ENCODE assay signal across 13 cellular contexts in genomic region chr14:92322516-92322915, GRCh38. TPM values are rescaled to one million over a fixed set of nuclear protein-coding genes. Genes with fewer than 3 reads are reported as not detected.
DNase-seq lines count a peak whose midpoint lies in the region; ATAC-seq, FAIRE-seq and TF ChIP-seq lines count a peak whose summit lies in the region.
"Had no signal": no experiment of that assay in that cellular context is flagged by ENCODE, and none has a peak within 500 bp of the region (broad histone marks: within the 10 kb centered on the region; RNA-seq: fewer than 3 reads in every experiment).

No MANE protein-coding gene starts in this region.

- H2BK12ac ChIP-seq in H9 (ENCODE audit: insufficient read length, low read depth, low read length), result no peak overlapping the region

- peaks cover 9% of the 10 kb centered on the region for H3K23me2 ChIP-seq in H9 (ENCODE audit: insufficient read length, low read depth, low read length, poor library complexity, severe bottlenecking)

- H2AK5ac ChIP-seq in H9 (ENCODE audit: insufficient read length, low read length), result no peak overlapping the region

- H2BK5ac ChIP-seq in H9 (ENCODE audit: insufficient read length, low read length), result no peak overlapping the region

- H3K9ac ChIP-seq in H9 (ENCODE audit: extremely low read depth, insufficient read length, low read length), result no peak overlapping the region

- H3K4me1 ChIP-seq in A549 (0 out of 3 replicates have a peak, but pooled peaks cover 4% of the 10 kb centered on the region), H9 (ENCODE audit: insufficient read depth, low read length) (no peaks in the 10 kb centered on the region), ectodermal cell (ENCODE audit: control insufficient read depth, insufficient read depth, low read length) (no peaks in the 10 kb centered on the region), A673 (ENCODE audit: insufficient read depth, low read length, poor library complexity, severe bottlenecking) (no peaks in the 10 kb centered on the region), foreskin keratinocyte (no peaks in the 10 kb centered on the region)

- H3K36me3 Mint-ChIP-seq in H9 (ENCODE audit: insufficient read depth in 1 of 3, low read depth in 3 of 3) (no peaks in the 10 kb centered on the region), nephron progenitor cell (ENCODE audit: low read depth) (no peaks in the 10 kb centered on the region)
- H3K36me3 Mint-ChIP-seq: CD4-positive, CD25-positive, alpha-beta regulatory T cell had no signal

- TF ChIP-seq RAD21 in A549 (conservative IDR thresholded peaks at IDR 0.05 in 1 of 2, IDR thresholded peaks at IDR 0.05 in 1 of 2), result no peak

- H3K27ac ChIP-seq in A549 (peak overlapping the region in 1 of 2 experiments; percentile 36; a peak in 1 of 6 replicates), H9 (ENCODE audit: insufficient read length, low read depth, low read length) (no peak overlapping the region), ectodermal cell (ENCODE audit: insufficient read depth, low read depth, low read length, poor library complexity, severe bottlenecking) (no peak overlapping the region), A673 (ENCODE audit: low read depth, low read length, poor library complexity, severe bottlenecking) (no peak overlapping the region), foreskin keratinocyte (no peak overlapping the region)

- H3K9me3 Mint-ChIP-seq in H9 (no peaks in the 10 kb centered on the region), nephron progenitor cell (no peaks in the 10 kb centered on the region)
- H3K9me3 Mint-ChIP-seq: CD4-positive, CD25-positive, alpha-beta regulatory T cell had no signal

- TF ChIP-seq POLR2A in A549 (IDR thresholded peaks at IDR 0.05; ENCODE audit: low read length), result no peak

- H3K79me2 ChIP-seq in H9 (ENCODE audit: insufficient read depth, low read length), result no peaks in the 10 kb centered on the region

- no peak overlapping the region for H3T11ph ChIP-seq in H9 (ENCODE audit: low read length)

- POLR2A ChIA-PET in A549 (lab: Yijun Ruan, JAX) (no interaction called here), A673 (lab: Charles Lee; ENCODE audit: low non-redundant PET) (no interaction called here)

- H3K4me2 ChIP-seq in A549, result peak overlapping the region; percentile 100
- H3K4me2 ChIP-seq in H9 (ENCODE audit: insufficient read depth, insufficient read length, low read length), result peak overlapping the region; percentile 26

- no peaks in the 10 kb centered on the region for H4K20me1 ChIP-seq in H9 (ENCODE audit: control insufficient read depth, insufficient read depth, insufficient read length)

- TF ChIP-seq CTCF in A549 (IDR thresholded peaks at IDR 0.05) (no peak), H9 (conservative IDR thresholded peaks at IDR 0.05) (no peak), nephron progenitor cell (IDR thresholded peaks at IDR 0.05) (no peak), A673 (conservative IDR thresholded peaks at IDR 0.05; ENCODE audit: low read depth, low read length) (no peak), foreskin keratinocyte (conservative IDR thresholded peaks at IDR 0.05) (no peak)

- no TSS peak for BruUV-seq in A673 (replicated peaks; lab: Mats Ljungman, UMichigan)

- H2AFZ ChIP-seq in H9 (ENCODE audit: low read length), result no peak overlapping the region

- H3K79me1 ChIP-seq in H9 (ENCODE audit: insufficient read depth, low read depth, low read length, poor library complexity, severe bottlenecking), result no peaks in the 10 kb centered on the region

- H3K27me3 ChIP-seq in H9 (ENCODE audit: insufficient read depth, low read length) (peaks cover 39% of the 10 kb centered on the region), ectodermal cell (ENCODE audit: control insufficient read depth, insufficient read depth, low read length, poor library complexity, severe bottlenecking) (peaks cover 85% of the 10 kb centered on the region), A673 (replicated peaks; ENCODE audit: insufficient read depth, low read depth, low read length, poor library complexity) (peaks cover 79% of the 10 kb centered on the region), foreskin keratinocyte (peaks cover 73% of the 10 kb centered on the region)

- no peak overlapping the region for H2BK15ac ChIP-seq in H9 (ENCODE audit: low read depth, low read length)

- no peak overlapping the region for H2BK20ac ChIP-seq in H9 (ENCODE audit: low read depth, low read length, poor library complexity, severe bottlenecking)

- H4K5ac ChIP-seq in H9 (ENCODE audit: insufficient read length, low read depth, low read length), result no peak overlapping the region

- H3K56ac ChIP-seq in H9 (ENCODE audit: insufficient read length, low read depth, low read length), result no peak overlapping the region

- H4K8ac ChIP-seq in H9 (replicated peaks; ENCODE audit: insufficient read length, low read depth, low read length), result no peak overlapping the region

- CTCF ChIA-PET in A549 (lab: Yijun Ruan, JAX), result interaction anchor here (1.3 to 2.5 kb wide), 3 partner anchors 60 to 251 kb away, joined by 3 to 7 read pairs (median 4); no protein-coding TSS in a partner anchor
- CTCF ChIA-PET in A673 (lab: Charles Lee), result no interaction called here

- H4K91ac ChIP-seq in H9 (ENCODE audit: insufficient read length, low read depth, low read length), result no peak overlapping the region

- H3K27ac Mint-ChIP-seq in H9, result no peak overlapping the region
- no peak overlapping the region for H3K27ac Mint-ChIP-seq in nephron progenitor cell

- no peak overlapping the region for H3K4ac ChIP-seq in H9 (ENCODE audit: low read depth, low read length)

- H2BK120ac ChIP-seq in H9 (ENCODE audit: low read depth, low read length, poor library complexity, severe bottlenecking), result no peak overlapping the region

- H3K9me3 ChIP-seq in A549 (no peaks in the 10 kb centered on the region; the same call in 2 of the 3 replicates), H9 (ENCODE audit: control insufficient read depth, low read depth, low read length) (no peaks in the 10 kb centered on the region), ectodermal cell (ENCODE audit: control insufficient read depth, low read length) (no peaks in the 10 kb centered on the region), A673 (ENCODE audit: low read depth, low read length, poor library complexity, severe bottlenecking) (no peaks in the 10 kb centered on the region)

- H3K4me1 Mint-ChIP-seq in H9 (peaks cover 2 to 20% of the 10 kb centered on the region in 2 experiments), nephron progenitor cell (peaks cover 9% of the 10 kb centered on the region)

- no peak for TF ChIP-seq EP300 in A549 (IDR thresholded peaks at IDR 0.05)

- 15% methylated on average over 21 of the region's 23 CpGs for WGBS in A549 (ENCODE audit: missing lambda C conversion rate)
- no CpG with 5 or more reads among the region's 23 CpGs for WGBS in H9 (ENCODE audit: extremely low coverage, insufficient read length, low lambda C conversion rate)
- WGBS in ectodermal cell, 2 experiments, result 6% methylated on average over 19 to 23 of the region's 23 CpGs

- no peak overlapping the region for H3K18ac ChIP-seq in H9 (ENCODE audit: insufficient read length, low read depth, low read length)

- H3K27me3 Mint-ChIP-seq in H9 (ENCODE audit: low read depth) (peaks cover 95% of the 10 kb centered on the region), nephron progenitor cell (ENCODE audit: low read depth, poor library complexity) (peaks cover 98% of the 10 kb centered on the region)

- H3K4me3 ChIP-seq in A549 (peak overlapping the region; percentile 54), ectodermal cell (ENCODE audit: insufficient read depth, low read depth, low read length) (peak overlapping the region; percentile 33), A673 (ENCODE audit: low read depth, low read length, poor library complexity, severe bottlenecking) (no peak overlapping the region)

- no peak overlapping the region for H3K14ac ChIP-seq in H9 (ENCODE audit: insufficient read depth, low read length)

- H3K36me3 ChIP-seq in ectodermal cell (ENCODE audit: control insufficient read depth, insufficient read depth, low read length) (no peaks in the 10 kb centered on the region), A673 (ENCODE audit: insufficient read depth, low read length, poor library complexity, severe bottlenecking) (no peaks in the 10 kb centered on the region)

- no peak for FAIRE-seq in A549 (lab: Jason Lieb, UNC)

- peak in 1 of 2 experiments; percentile 18; a peak in 3 of 6 replicates for ATAC-seq in A549
- no peak for ATAC-seq in foreskin keratinocyte
- no peak for ATAC-seq in GM19328 (IDR thresholded peaks at IDR 0.05; ENCODE audit: unreplicated experiment)

- H3K4me3 Mint-ChIP-seq in H9 (peak overlapping the region; percentile 61 to 78), nephron progenitor cell (peak overlapping the region; percentile 78)

- intact Hi-C loops in A673 (cut with micrococcal nuclease; ENCODE audit: unreplicated experiment), result no loop called here

- DNase-seq in A549 (ENCODE audit: low read depth in 1 of 2, low spot score in 1 of 2), result no peak
- DNase-seq in H9, result peak; percentile 44
- DNase-seq in nephron progenitor cell, result no peak
- DNase-seq in A673 (ENCODE audit: low spot score), result no peak
- no peak for DNase-seq in foreskin keratinocyte
- DNase-seq in cerebellar cortex (ENCODE audit: low spot score), result no peak
- DNase-seq: activated effector memory CD4-positive, alpha-beta T cell treated with anti-CD3 and anti-CD28 coated beads, Interleukin-2, amount 50 U/mL, for 16 hours; CD4-positive, CD25-positive, alpha-beta regulatory T cell; Karpas-422; stimulated activated naive CD4-positive, alpha-beta T cell had no signal

- no peak overlapping the region for H3K23ac ChIP-seq in H9 (ENCODE audit: insufficient read length, low read depth, low read length)

TF ChIP-seq in A549, 52 proteins besides CTCF, POLR2A, EP300 and RAD21 (continues in another document):
- TF ChIP-seq HEYL (CRISPR knock-in tag; IDR thresholded peaks at IDR 0.05) (no peak), HOXB5 (CRISPR knock-in tag; IDR thresholded peaks at IDR 0.05) (no peak), CBX2 (IDR thresholded peaks at IDR 0.05; ENCODE audit: borderline replicate concordance, low read depth) (no peak), MYC (IDR thresholded peaks at IDR 0.05; ENCODE audit: borderline replicate concordance, low read length) (no peak), CEBPB (IDR thresholded peaks at IDR 0.05) (no peak), MAFK (IDR thresholded peaks at IDR 0.05; ENCODE audit: partially characterized antibody) (no peak), FOXS1 (CRISPR knock-in tag; IDR thresholded peaks at IDR 0.05) (no peak)

RNA-seq across cellular contexts. Expression of gene SLC24A4, which starts 0.4 kb away (rescaled TPM):
- polyA plus RNA-seq in A549 (2011; rRNA removed), result 0.19 and 0.25 TPM in 2 replicates
- 0.07 and 0.08 TPM in 2 replicates for polyA plus RNA-seq in A549 (2012; cell fraction: cytosol; rRNA removed)
- 0.12 and 0.36 TPM in 2 replicates for polyA plus RNA-seq in A549 (2012; cell fraction: nucleus; rRNA removed)
- polyA plus RNA-seq in A549 (2017; fragmentation: RNase III; extraction: RNeasy Plus Mini Kit Qiagen cat#74134 plus additional on column Dnase treatment), result 0.05 to 0.16 TPM (median 0.13 TPM) in 3 replicates
- 0.24 and 0.79 TPM in 2 replicates for polyA minus RNA-seq in A549 (2011; rRNA and poly(A)+ RNA removed)
- total RNA-seq in H9 (2021), result 0.22 and 0.24 TPM in 2 replicates
- 0.15 TPM for polyA plus RNA-seq in ectodermal cell (2013, experiment 1 of 4)
- polyA plus RNA-seq in ectodermal cell (2013, experiment 2 of 4), result 0.43 TPM
- polyA plus RNA-seq in ectodermal cell (2013, experiment 3 of 4), result 0.16 TPM
- 0.16 TPM for polyA plus RNA-seq in ectodermal cell (2013, experiment 4 of 4)
- 0.15 TPM in 1 of 2 replicates, not detected in the other for total RNA-seq in A673 (2021)
- 0.03 and 0.04 TPM in 2 replicates for total RNA-seq in foreskin keratinocyte
- 0.02 and 0.06 TPM in 2 replicates for polyA plus RNA-seq in foreskin keratinocyte
- total RNA-seq: CD4-positive, CD25-positive, alpha-beta regulatory T cell; H4 had no signal
